1 cellular context compared by ENCODE assay signal in the genomic region with DNA sequence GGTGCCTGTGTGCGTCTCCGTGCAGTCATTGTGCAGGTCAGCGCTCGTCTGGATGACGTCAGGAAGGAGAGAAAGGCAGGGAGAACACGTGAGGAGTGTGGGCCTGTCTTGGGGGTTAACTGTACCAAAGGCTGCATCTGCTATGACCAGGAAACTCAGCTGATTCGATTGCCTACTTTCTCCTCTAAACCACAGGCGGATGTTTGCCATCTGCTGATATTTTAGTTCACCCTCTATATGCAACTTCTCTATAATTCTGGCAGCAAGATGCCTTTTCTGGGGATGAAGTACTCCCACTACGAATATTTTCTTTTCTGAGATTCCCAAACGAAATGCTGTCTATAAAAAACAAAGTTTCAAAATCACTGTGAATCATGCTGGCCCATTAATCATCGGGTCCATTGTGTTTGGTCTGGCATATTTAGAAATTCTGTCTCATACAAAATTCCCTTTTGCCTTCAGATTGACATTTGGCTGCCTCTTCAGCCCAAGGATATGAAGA.
TF ChIP-seq lines count a peak whose summit lies in the region.

No MANE protein-coding gene starts in this region.

TF ChIP-seq in A549, 52 proteins besides CTCF, POLR2A, EP300 and RAD21 (continued from another document):
- TF ChIP-seq USF2 (IDR thresholded peaks at IDR 0.05) (peak; percentile 52), CBX8 (IDR thresholded peaks at IDR 0.05) (no peak), ZFP36 (IDR thresholded peaks at IDR 0.05; ENCODE audit: borderline replicate concordance, partially characterized antibody) (no peak), FOSL2 (IDR thresholded peaks at IDR 0.05) (peak; percentile 59; the same call in 1 of the 2 replicates), FOSL2 (CRISPR knock-in tag; IDR thresholded peaks at IDR 0.05) (peak; percentile 64; the same call in 1 of the 2 replicates), REST (IDR thresholded peaks at IDR 0.05) (no peak), HEYL (CRISPR knock-in tag; IDR thresholded peaks at IDR 0.05) (no peak), JUN (IDR thresholded peaks at IDR 0.05) (0 out of 5 replicates have a peak, but pooled peaks of 1 of the 2 experiments have one; percentile 50), NR3C1 (IDR thresholded peaks at IDR 0.05) (no peak), RFX5 (IDR thresholded peaks at IDR 0.05) (no peak), ZNF302 (CRISPR knock-in tag; IDR thresholded peaks at IDR 0.05) (no peak), BHLHE40 (IDR thresholded peaks at IDR 0.05; ENCODE audit: low read depth, low read length) (no peak), MAX (IDR thresholded peaks at IDR 0.05) (0 out of 2 replicates have a peak, but pooled peaks have one; percentile 15), KDM1A (IDR thresholded peaks at IDR 0.05; ENCODE audit: low read depth) (no peak), MAZ (IDR thresholded peaks at IDR 0.05; ENCODE audit: borderline replicate concordance, low read depth, low read length) (no peak), HOXA7 (CRISPR knock-in tag; IDR thresholded peaks at IDR 0.05) (no peak), ESRRA (IDR thresholded peaks at IDR 0.05; ENCODE audit: borderline replicate concordance, low read length) (no peak), TFCP2L1 (CRISPR knock-in tag; IDR thresholded peaks at IDR 0.05) (no peak), EHMT2 (IDR thresholded peaks at IDR 0.05; ENCODE audit: low read depth) (no peak), JUNB (IDR thresholded peaks at IDR 0.05) (peak; percentile 76), HDAC2 (IDR thresholded peaks at IDR 0.05) (no peak), POLR2AphosphoS2 (conservative IDR thresholded peaks at IDR 0.05; ENCODE audit: low read length) (no peak), MAFK (IDR thresholded peaks at IDR 0.05; ENCODE audit: partially characterized antibody) (peak; percentile 16), NFE2L2 (conservative IDR thresholded peaks at IDR 0.05; ENCODE audit: low read length) (no peak), ZSCAN20 (CRISPR knock-in tag; IDR thresholded peaks at IDR 0.05) (no peak), KDM5A (IDR thresholded peaks at IDR 0.05) (no peak), FOSB (CRISPR knock-in tag; IDR thresholded peaks at IDR 0.05) (no peak), HMGXB4 (CRISPR knock-in tag; IDR thresholded peaks at IDR 0.05; ENCODE audit: borderline replicate concordance) (no peak), TP53 (CRISPR knock-in tag; IDR thresholded peaks at IDR 0.05) (no peak), EHF (CRISPR knock-in tag; IDR thresholded peaks at IDR 0.05) (no peak), RCOR1 (IDR thresholded peaks at IDR 0.05; ENCODE audit: low read depth, low read length) (no peak), SREBF2 (IDR thresholded peaks at IDR 0.05) (no peak), ZC3H11A (IDR thresholded peaks at IDR 0.05) (no peak), MYC (IDR thresholded peaks at IDR 0.05; ENCODE audit: borderline replicate concordance, low read length) (no peak), NPAS2 (CRISPR knock-in tag; IDR thresholded peaks at IDR 0.05; ENCODE audit: borderline replicate concordance) (no peak), HOXB5 (CRISPR knock-in tag; IDR thresholded peaks at IDR 0.05) (peak; percentile 90; the same call in 1 of the 2 replicates), GATA3 (IDR thresholded peaks at IDR 0.05; ENCODE audit: borderline replicate concordance) (no peak), CHD2 (IDR thresholded peaks at IDR 0.05; ENCODE audit: low read length, partially characterized antibody) (no peak), CBX2 (IDR thresholded peaks at IDR 0.05; ENCODE audit: borderline replicate concordance, low read depth) (no peak)
- TF ChIP-seq, protein P1, sequence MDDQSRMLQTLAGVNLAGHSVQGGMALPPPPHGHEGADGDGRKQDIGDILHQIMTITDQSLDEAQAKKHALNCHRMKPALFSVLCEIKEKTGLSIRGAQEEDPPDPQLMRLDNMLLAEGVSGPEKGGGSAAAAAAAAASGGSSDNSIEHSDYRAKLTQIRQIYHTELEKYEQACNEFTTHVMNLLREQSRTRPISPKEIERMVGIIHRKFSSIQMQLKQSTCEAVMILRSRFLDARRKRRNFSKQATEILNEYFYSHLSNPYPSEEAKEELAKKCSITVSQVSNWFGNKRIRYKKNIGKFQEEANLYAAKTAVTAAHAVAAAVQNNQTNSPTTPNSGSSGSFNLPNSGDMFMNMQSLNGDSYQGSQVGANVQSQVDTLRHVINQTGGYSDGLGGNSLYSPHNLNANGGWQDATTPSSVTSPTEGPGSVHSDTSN (IDR thresholded peaks at IDR 0.05): no peak
- TF ChIP-seq, protein P2, sequence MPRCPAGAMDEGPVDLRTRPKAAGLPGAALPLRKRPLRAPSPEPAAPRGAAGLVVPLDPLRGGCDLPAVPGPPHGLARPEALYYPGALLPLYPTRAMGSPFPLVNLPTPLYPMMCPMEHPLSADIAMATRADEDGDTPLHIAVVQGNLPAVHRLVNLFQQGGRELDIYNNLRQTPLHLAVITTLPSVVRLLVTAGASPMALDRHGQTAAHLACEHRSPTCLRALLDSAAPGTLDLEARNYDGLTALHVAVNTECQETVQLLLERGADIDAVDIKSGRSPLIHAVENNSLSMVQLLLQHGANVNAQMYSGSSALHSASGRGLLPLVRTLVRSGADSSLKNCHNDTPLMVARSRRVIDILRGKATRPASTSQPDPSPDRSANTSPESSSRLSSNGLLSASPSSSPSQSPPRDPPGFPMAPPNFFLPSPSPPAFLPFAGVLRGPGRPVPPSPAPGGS (IDR thresholded peaks at IDR 0.05): 0 out of 3 replicates have a peak, but pooled peaks have one; percentile 43
- TF ChIP-seq, protein P3, sequence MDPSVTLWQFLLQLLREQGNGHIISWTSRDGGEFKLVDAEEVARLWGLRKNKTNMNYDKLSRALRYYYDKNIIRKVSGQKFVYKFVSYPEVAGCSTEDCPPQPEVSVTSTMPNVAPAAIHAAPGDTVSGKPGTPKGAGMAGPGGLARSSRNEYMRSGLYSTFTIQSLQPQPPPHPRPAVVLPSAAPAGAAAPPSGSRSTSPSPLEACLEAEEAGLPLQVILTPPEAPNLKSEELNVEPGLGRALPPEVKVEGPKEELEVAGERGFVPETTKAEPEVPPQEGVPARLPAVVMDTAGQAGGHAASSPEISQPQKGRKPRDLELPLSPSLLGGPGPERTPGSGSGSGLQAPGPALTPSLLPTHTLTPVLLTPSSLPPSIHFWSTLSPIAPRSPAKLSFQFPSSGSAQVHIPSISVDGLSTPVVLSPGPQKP (IDR thresholded peaks at IDR 0.05; ENCODE audit: low read depth, low read length): no peak
- TF ChIP-seq, protein P4, sequence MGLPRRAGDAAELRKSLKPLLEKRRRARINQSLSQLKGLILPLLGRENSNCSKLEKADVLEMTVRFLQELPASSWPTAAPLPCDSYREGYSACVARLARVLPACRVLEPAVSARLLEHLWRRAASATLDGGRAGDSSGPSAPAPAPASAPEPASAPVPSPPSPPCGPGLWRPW (IDR thresholded peaks at IDR 0.05): no peak
TF ChIP-seq in A549: peak in this region for 10.
